In genomic region chr12:96427269-96427729, GRCh38 we compare ENCODE assay signal across 9 cellular contexts. TPM values are rescaled to one million over a fixed set of nuclear protein-coding genes. Genes with fewer than 3 reads are reported as not detected.
DNase-seq lines count a peak whose midpoint lies in the region; ATAC-seq and TF ChIP-seq lines count a peak whose summit lies in the region.
"Had no signal": no experiment of that assay in that cellular context is flagged by ENCODE, and none has a peak within 500 bp of the region (broad histone marks: within the 10 kb centered on the region; RNA-seq: fewer than 3 reads in every experiment).

No MANE protein-coding gene starts in this region.

- H2AFZ ChIP-seq in trophoblast cell (ENCODE audit: insufficient read depth, low read length, poor library complexity), result no peak overlapping the region

- peak; percentile 20 for DNase-seq in NK-92 treated with Interleukin-12 subunit alpha and Interleukin-12 subunit beta, amount 100 ng/mL, for 24 hours (lab: John Stamatoyannopoulos, UW)
- DNase-seq in NK-92 (lab: John Stamatoyannopoulos, UW; ENCODE audit: unreplicated experiment) (no peak), foreskin fibroblast (peak; percentile 100), trophoblast cell (peak; percentile 90 to 93), erythroblast (lab: John Stamatoyannopoulos, UW) (no peak), NOMO-1 (lab: John Stamatoyannopoulos, UW; ENCODE audit: unreplicated experiment in 2 of 2) (no peak)
- peak; percentile 76 for DNase-seq in activated CD4-positive, alpha-beta memory T cell treated with anti-CD3 and anti-CD28 coated beads for 36 hours

- H2AK5ac ChIP-seq in trophoblast cell (ENCODE audit: low read length), result no peak overlapping the region

- peak overlapping the region; percentile 18 for H2BK5ac ChIP-seq in trophoblast cell (ENCODE audit: low read depth, low read length, poor library complexity)

- no peak for TF ChIP-seq CTCF in foreskin fibroblast (IDR thresholded peaks at IDR 0.05; ENCODE audit: low read depth, low read length)

- peak overlapping the region; percentile 30 to 47 for H3K4me3 ChIP-seq in foreskin fibroblast (ENCODE audit: low read depth in 1 of 2, low read length in 2 of 2)
- no peak overlapping the region for H3K4me3 ChIP-seq in trophoblast cell (ENCODE audit: low read depth, low read length)

- peak overlapping the region; percentile 31 for H3K27ac ChIP-seq in trophoblast cell (ENCODE audit: low read depth, low read length)
- H3K27ac ChIP-seq: VCaP had no signal

- H3K36me3 Mint-ChIP-seq in activated CD4-positive, alpha-beta memory T cell treated with anti-CD3 and anti-CD28 coated beads for 36 hours, result no peaks in the 10 kb centered on the region

- no peak for ATAC-seq in HG03039 (IDR thresholded peaks at IDR 0.05; ENCODE audit: unreplicated experiment)

- intact Hi-C loops in activated CD4-positive, alpha-beta memory T cell treated with anti-CD3 and anti-CD28 coated beads for 36 hours (cut with micrococcal nuclease), result loop anchor here (1.0 kb wide), 3 partner anchors 62 to 380 kb away; partner anchors contain the start of gene CFAP54

- peaks cover 47% of the 10 kb centered on the region for H3K4me1 Mint-ChIP-seq in activated CD4-positive, alpha-beta memory T cell treated with anti-CD3 and anti-CD28 coated beads for 36 hours (ENCODE audit: low read depth)

- H3K14ac ChIP-seq in trophoblast cell (ENCODE audit: low read length), result peak overlapping the region; percentile 21

- H4K91ac ChIP-seq in trophoblast cell (ENCODE audit: low read depth, low read length), result peak overlapping the region; percentile 20

- no peak overlapping the region for H3K18ac ChIP-seq in trophoblast cell (ENCODE audit: low read length)

- H3K79me2 ChIP-seq in trophoblast cell (ENCODE audit: control insufficient read depth, insufficient read depth, low read length, poor library complexity), result no peaks in the 10 kb centered on the region

- peak overlapping the region; percentile 1 for H3K4me2 ChIP-seq in trophoblast cell (ENCODE audit: low read length)

- peak overlapping the region; percentile 79 for H3K27ac Mint-ChIP-seq in activated CD4-positive, alpha-beta memory T cell treated with anti-CD3 and anti-CD28 coated beads for 36 hours

- H2BK12ac ChIP-seq in trophoblast cell (ENCODE audit: low read length), result peak overlapping the region; percentile 5

- no peaks in the 10 kb centered on the region for H3K9me3 Mint-ChIP-seq in activated CD4-positive, alpha-beta memory T cell treated with anti-CD3 and anti-CD28 coated beads for 36 hours

- H2BK120ac ChIP-seq in trophoblast cell (ENCODE audit: insufficient read depth, low read length, poor library complexity), result no peak overlapping the region

- no peaks in the 10 kb centered on the region for H3K9me3 ChIP-seq in trophoblast cell (ENCODE audit: insufficient read depth, low read depth, low read length)

- no CpG with 5 or more reads among the region's 6 CpGs for WGBS in trophoblast cell (ENCODE audit: extremely low coverage, insufficient coverage, insufficient read length)

- POLR2A ChIA-PET in activated CD4-positive, alpha-beta memory T cell treated with anti-CD3 and anti-CD28 coated beads for 36 hours (lab: Charles Lee), result interaction anchor here (0.6 to 1.2 kb wide), 3 partner anchors 9 to 232 kb away, joined by 3 to 4 read pairs (median 3); no protein-coding TSS in a partner anchor

- no peaks in the 10 kb centered on the region for H3K27me3 Mint-ChIP-seq in activated CD4-positive, alpha-beta memory T cell treated with anti-CD3 and anti-CD28 coated beads for 36 hours

- peak overlapping the region; percentile 12 for H4K8ac ChIP-seq in trophoblast cell (ENCODE audit: low read depth, low read length)

- H4K12ac ChIP-seq in trophoblast cell (ENCODE audit: low read depth, low read length), result no peak overlapping the region

- H3K4me3 Mint-ChIP-seq in activated CD4-positive, alpha-beta memory T cell treated with anti-CD3 and anti-CD28 coated beads for 36 hours, result peak overlapping the region; percentile 17

- CTCF ChIA-PET in activated CD4-positive, alpha-beta memory T cell treated with anti-CD3 and anti-CD28 coated beads for 36 hours (lab: Charles Lee), result interaction anchor here (1.2 to 1.4 kb wide), 3 partner anchors 18 to 212 kb away, joined by 3 to 4 read pairs (median 3); partner anchors contain the start of gene CDK17

- H3K9ac ChIP-seq in trophoblast cell (ENCODE audit: low read length), result no peak overlapping the region

- H3K23ac ChIP-seq in trophoblast cell (ENCODE audit: low read length), result no peak overlapping the region

- H3K4me1 ChIP-seq in trophoblast cell (ENCODE audit: control insufficient read depth in 1 of 2, insufficient read depth in 2 of 2, low read length in 2 of 2), result peaks cover 15 to 21% of the 10 kb centered on the region in 2 experiments

- H3K27me3 ChIP-seq in trophoblast cell (ENCODE audit: insufficient read depth, low read length), result no peaks in the 10 kb centered on the region

- H3K79me1 ChIP-seq in trophoblast cell (ENCODE audit: low read length), result peaks cover 9% of the 10 kb centered on the region

- no peak for TF ChIP-seq POLR2A in erythroblast (IDR thresholded peaks at IDR 0.05; ENCODE audit: low read length)

- no peaks in the 10 kb centered on the region for H3K36me3 ChIP-seq in trophoblast cell (ENCODE audit: control insufficient read depth in 1 of 2, insufficient read depth in 2 of 2, low read length in 2 of 2)

- peak overlapping the region; percentile 10 for H3K4ac ChIP-seq in trophoblast cell (ENCODE audit: low read depth, low read length)

RNA-seq across cellular contexts. Expression of gene CDK17, which starts 27.1 kb away (rescaled TPM):
- 10 to 100 TPM; 34.5 to 35.7 TPM for total RNA-seq in activated CD4-positive, alpha-beta memory T cell treated with anti-CD3 and anti-CD28 coated beads for 36 hours
- 13.4 and 13.5 TPM in 2 replicates for polyA plus RNA-seq in trophoblast cell (2013)

Comparison
In these comparisons a context has a peak if more than half of its experiments do, and no peak if none do; other contexts are left out.
1. DNase-seq: peak in NK-92 treated with Interleukin-12 subunit alpha and Interleukin-12 subunit beta, amount 100 ng/mL, for 24 hours (single experiment), activated CD4-positive, alpha-beta memory T cell treated with anti-CD3 and anti-CD28 coated beads for 36 hours (single experiment), foreskin fibroblast (2 of 2) and trophoblast cell (2 of 2); none in NK-92 (single experiment), erythroblast (0 of 2) and NOMO-1 (0 of 2).